ENCODE assay signal across 17 cellular contexts in genomic region chr10:35460852-35461460, GRCh38.
A peak's percentile ranks its signal among the peaks of the same experiment; 100 is the strongest.
DNase-seq lines count a peak whose midpoint lies in the region; ATAC-seq and TF ChIP-seq lines count a peak whose summit lies in the region.
"Had no signal": no experiment of that assay in that cellular context is flagged by ENCODE, and none has a peak within 500 bp of the region (broad histone marks: within the 10 kb centered on the region; RNA-seq: fewer than 3 reads in every experiment).

No MANE protein-coding gene starts in this region.

- no peaks in the 10 kb centered on the region for H3K36me3 ChIP-seq in uterus
- H3K36me3 ChIP-seq: pancreas had no signal

- no peak for TF ChIP-seq CTCF in natural killer cell (IDR thresholded peaks at IDR 0.05)
- TF ChIP-seq CTCF in glutamatergic neuron (IDR thresholded peaks at IDR 0.05; ENCODE audit: partially characterized antibody, unreplicated experiment), result no peak
- no peak for TF ChIP-seq CTCF in uterus (IDR thresholded peaks at IDR 0.05)

- POLR2A ChIA-PET in activated CD8-positive, alpha-beta T cell treated with anti-CD3 and anti-CD28 coated beads, Interleukin-2, amount 10 ng/mL, durations not matched to agents 7 days and 5 days (lab: Charles Lee), result no interaction called here

- H3K4me1 ChIP-seq in uterus, result peaks cover 5 to 7% of the 10 kb centered on the region in 2 donors

- H3K4me1 Mint-ChIP-seq in natural killer cell, result peaks cover 18 to 20% of the 10 kb centered on the region in 2 donors
- peaks cover 41 to 54% of the 10 kb centered on the region in 2 donors for H3K4me1 Mint-ChIP-seq in natural killer cell treated with Interleukin-12 subunit alpha and Interleukin-12 subunit beta and Interleukin-15 and Interleukin-18, amount 100 ng/mL, for 72 hours (ENCODE audit: low read depth in 2 of 2)
- peaks cover 12% of the 10 kb centered on the region for H3K4me1 Mint-ChIP-seq in activated CD8-positive, alpha-beta T cell treated with anti-CD3 and anti-CD28 coated beads, Interleukin-2, amount 10 ng/mL, durations not matched to agents 7 days and 5 days (ENCODE audit: low read depth)
- peaks cover 48% of the 10 kb centered on the region for H3K4me1 Mint-ChIP-seq in glutamatergic neuron (ENCODE audit: low read depth, unreplicated experiment)

- no peak for ATAC-seq in natural killer cell
- ATAC-seq in natural killer cell treated with Interleukin-12 subunit alpha and Interleukin-12 subunit beta and Interleukin-15 and Interleukin-18, amount 100 ng/mL, for 72 hours, result no peak
- ATAC-seq in activated CD8-positive, alpha-beta T cell treated with anti-CD3 and anti-CD28 coated beads, Interleukin-2, amount 10 ng/mL, durations not matched to agents 7 days and 5 days, result no peak
- ATAC-seq: body of pancreas, pancreas had no signal

- intact Hi-C loops in natural killer cell (cut with micrococcal nuclease), result no loop called here
- intact Hi-C loops in uterus (cut with DNase I; ENCODE audit: low total_unique reads), result no loop called here

- H3K36me3 Mint-ChIP-seq in natural killer cell, result no peaks in the 10 kb centered on the region
- H3K36me3 Mint-ChIP-seq in natural killer cell treated with Interleukin-12 subunit alpha and Interleukin-12 subunit beta and Interleukin-15 and Interleukin-18, amount 100 ng/mL, for 72 hours, result no peaks in the 10 kb centered on the region
- H3K36me3 Mint-ChIP-seq in activated CD8-positive, alpha-beta T cell treated with anti-CD3 and anti-CD28 coated beads, Interleukin-2, amount 10 ng/mL, durations not matched to agents 7 days and 5 days (ENCODE audit: low read depth), result peaks cover 12% of the 10 kb centered on the region
- H3K36me3 Mint-ChIP-seq in glutamatergic neuron (ENCODE audit: unreplicated experiment), result no peaks in the 10 kb centered on the region

- in situ Hi-C loops in KBM-7 (cut with MboI; ENCODE audit: low pct_unique_long_range_greater_than_20kb, low sequenced_read_pairs), result no loop called here

- H3K4me3 Mint-ChIP-seq in natural killer cell (no peak overlapping the region), glutamatergic neuron (ENCODE audit: unreplicated experiment) (peak overlapping the region; percentile 3)
- H3K4me3 Mint-ChIP-seq in natural killer cell treated with Interleukin-12 subunit alpha and Interleukin-12 subunit beta and Interleukin-15 and Interleukin-18, amount 100 ng/mL, for 72 hours, result no peak overlapping the region
- no peak overlapping the region for H3K4me3 Mint-ChIP-seq in activated CD8-positive, alpha-beta T cell treated with anti-CD3 and anti-CD28 coated beads, Interleukin-2, amount 10 ng/mL, durations not matched to agents 7 days and 5 days

- no peaks in the 10 kb centered on the region for H3K27me3 ChIP-seq in uterus
- H3K27me3 ChIP-seq: body of pancreas, hepatocyte, pancreas had no signal

- no peak overlapping the region for H3K4me3 ChIP-seq in uterus
- H3K4me3 ChIP-seq: body of pancreas, hepatocyte, pancreas had no signal

- peak overlapping the region; percentile 8 to 30 for H3K27ac ChIP-seq in uterus
- H3K27ac ChIP-seq: body of pancreas, hepatocyte, pancreas had no signal

- CTCF ChIA-PET in activated CD8-positive, alpha-beta T cell treated with anti-CD3 and anti-CD28 coated beads, Interleukin-2, amount 10 ng/mL, durations not matched to agents 7 days and 5 days (lab: Charles Lee), result no interaction called here

- H3K9me3 Mint-ChIP-seq in natural killer cell (no peaks in the 10 kb centered on the region), glutamatergic neuron (ENCODE audit: unreplicated experiment) (peaks cover 6% of the 10 kb centered on the region)
- no peaks in the 10 kb centered on the region for H3K9me3 Mint-ChIP-seq in natural killer cell treated with Interleukin-12 subunit alpha and Interleukin-12 subunit beta and Interleukin-15 and Interleukin-18, amount 100 ng/mL, for 72 hours
- H3K9me3 Mint-ChIP-seq in activated CD8-positive, alpha-beta T cell treated with anti-CD3 and anti-CD28 coated beads, Interleukin-2, amount 10 ng/mL, durations not matched to agents 7 days and 5 days (ENCODE audit: insufficient read depth), result no peaks in the 10 kb centered on the region

- DNase-seq in natural killer cell, result no peak
- no peak for DNase-seq in natural killer cell treated with Interleukin-12 subunit alpha and Interleukin-12 subunit beta and Interleukin-15 and Interleukin-18, amount 100 ng/mL, for 72 hours (ENCODE audit: low spot score)
- no peak for DNase-seq in activated CD8-positive, alpha-beta T cell treated with anti-CD3 and anti-CD28 coated beads, Interleukin-2, amount 10 ng/mL, durations not matched to agents 7 days and 5 days
- DNase-seq in glutamatergic neuron, result no peak
- DNase-seq in uterus, result no peak
- no peak for DNase-seq in KBM-7
- no peak for DNase-seq in MV-4-11 (lab: John Stamatoyannopoulos, UW)
- DNase-seq in glomerular visceral epithelial cell (ENCODE audit: extremely low spot score), result no peak
- DNase-seq: activated effector memory CD4-positive, alpha-beta T cell treated with Interleukin-2 at 50 U/mL for 16 hours; body of pancreas; Karpas-422; NCI-H1417; NCI-H2227 treated with DMSO at 0.1 percent for 48 hours; pancreas; small intestine; stimulated activated naive CD4-positive, alpha-beta T cell treated with Interleukin-2 at 50 U/mL for 16 hours had no signal

- no peak for TF ChIP-seq POLR2A in uterus (IDR thresholded peaks at IDR 0.05)

- H3K27ac Mint-ChIP-seq in natural killer cell, result peak overlapping the region; percentile 16 to 81
- no peak overlapping the region for H3K27ac Mint-ChIP-seq in natural killer cell treated with Interleukin-12 subunit alpha and Interleukin-12 subunit beta and Interleukin-15 and Interleukin-18, amount 100 ng/mL, for 72 hours
- peak overlapping the region; percentile 15 for H3K27ac Mint-ChIP-seq in activated CD8-positive, alpha-beta T cell treated with anti-CD3 and anti-CD28 coated beads, Interleukin-2, amount 10 ng/mL, durations not matched to agents 7 days and 5 days
- H3K27ac Mint-ChIP-seq in glutamatergic neuron (ENCODE audit: unreplicated experiment), result peak overlapping the region; percentile 3

- H3K27me3 Mint-ChIP-seq in natural killer cell (ENCODE audit: low read depth in 2 of 2) (no peaks in the 10 kb centered on the region), glutamatergic neuron (ENCODE audit: unreplicated experiment) (no peaks in the 10 kb centered on the region)
- H3K27me3 Mint-ChIP-seq in natural killer cell treated with Interleukin-12 subunit alpha and Interleukin-12 subunit beta and Interleukin-15 and Interleukin-18, amount 100 ng/mL, for 72 hours, result no peaks in the 10 kb centered on the region
- H3K27me3 Mint-ChIP-seq in activated CD8-positive, alpha-beta T cell treated with anti-CD3 and anti-CD28 coated beads, Interleukin-2, amount 10 ng/mL, durations not matched to agents 7 days and 5 days (ENCODE audit: low read depth), result no peaks in the 10 kb centered on the region

- no peaks in the 10 kb centered on the region for H3K9me3 ChIP-seq in uterus
- H3K9me3 ChIP-seq: body of pancreas, pancreas had no signal

Comparison
In these comparisons a context has a peak if more than half of its experiments do, and no peak if none do; other contexts are left out.
1. H3K27ac Mint-ChIP-seq: peak in natural killer cell (2 of 2), activated CD8-positive, alpha-beta T cell treated with anti-CD3 and anti-CD28 coated beads, Interleukin-2, amount 10 ng/mL, durations not matched to agents 7 days and 5 days (single experiment) and glutamatergic neuron (single experiment); none in natural killer cell treated with Interleukin-12 subunit alpha and Interleukin-12 subunit beta and Interleukin-15 and Interleukin-18, amount 100 ng/mL, for 72 hours (0 of 2).